ENCODE assay signal across 10 cellular contexts in the genomic region with DNA sequence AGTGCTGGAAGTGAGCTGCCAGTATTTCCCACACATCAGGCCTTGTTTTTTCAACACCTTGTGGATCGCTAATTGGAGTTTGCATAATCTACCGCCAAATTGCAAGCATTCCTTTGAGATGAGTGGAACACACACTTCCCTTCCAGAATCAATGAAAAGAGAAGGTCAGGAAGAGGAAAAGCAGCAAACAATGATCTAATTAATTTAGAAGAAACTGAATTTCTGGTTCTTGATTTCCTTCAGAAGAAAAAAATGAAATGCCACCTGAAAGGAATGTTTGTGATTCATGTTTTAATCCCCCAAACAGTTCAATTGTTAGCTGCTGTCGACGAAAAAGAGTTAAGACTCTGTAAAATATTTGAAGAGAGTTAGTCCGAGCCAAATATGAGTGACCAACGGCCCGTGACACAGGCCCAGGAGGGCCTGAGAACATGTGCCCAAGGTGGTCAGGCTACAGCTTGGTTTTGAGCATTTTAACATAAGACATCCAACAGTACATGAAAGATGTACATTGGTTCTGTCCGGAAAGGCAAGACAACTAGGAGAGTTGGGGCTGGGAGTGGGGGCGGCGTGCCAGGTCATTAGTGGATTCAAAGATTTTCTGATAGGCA.
DNase-seq lines count a peak whose midpoint lies in the region; ATAC-seq and TF ChIP-seq lines count a peak whose summit lies in the region.
"Had no signal": no experiment of that assay in that cellular context is flagged by ENCODE, and none has a peak within 500 bp of the region (broad histone marks: within the 10 kb centered on the region; RNA-seq: fewer than 3 reads in every experiment).

No MANE protein-coding gene starts in this region.

- TF ChIP-seq CTCF in foreskin keratinocyte (conservative IDR thresholded peaks at IDR 0.05) = no peak
- no peak for TF ChIP-seq CTCF in omental fat pad (IDR thresholded peaks at IDR 0.05)

- no peak overlapping the region for H3K27ac ChIP-seq in foreskin keratinocyte

- no peaks in the 10 kb centered on the region for H3K27me3 ChIP-seq in foreskin keratinocyte

- peaks cover 6% of the 10 kb centered on the region for H3K4me1 ChIP-seq in foreskin keratinocyte

- DNase-seq in ELR (ENCODE audit: low read depth) (peak; percentile 58), SW 1271 (lab: John Stamatoyannopoulos, UW) (peak; percentile 17 to 86), foreskin keratinocyte (peak; percentile 44 to 45), omental fat pad (ENCODE audit: low spot score) (no peak), DMS153 (lab: John Stamatoyannopoulos, UW) (no peak)
- no peak for DNase-seq in stimulated activated naive CD4-positive, alpha-beta T cell treated with Interleukin-2 at 50 U/mL for 16 hours (lab: John Stamatoyannopoulos, UW)
- DNase-seq in activated CD4-positive, alpha-beta T cell treated with anti-CD3 and anti-CD28 coated beads, Interleukin-2, amount 50 U/mL, for 4 hours = no peak
- DNase-seq: CD4-positive, CD25-positive, alpha-beta regulatory T cell; NCI-H2107 had no signal

- ATAC-seq in foreskin keratinocyte = no peak
- peak; percentile 63 for ATAC-seq in omental fat pad (ENCODE audit: low FRiP score)
- no peak for ATAC-seq in HG02759 (IDR thresholded peaks at IDR 0.05; ENCODE audit: unreplicated experiment)

Comparison
In these comparisons a context has a peak if more than half of its experiments do, and no peak if none do; other contexts are left out.
1. DNase-seq: peak in ELR (single experiment), SW 1271 (2 of 2) and foreskin keratinocyte (2 of 2); none in omental fat pad (single experiment), DMS153 (single experiment), stimulated activated naive CD4-positive, alpha-beta T cell treated with Interleukin-2 at 50 U/mL for 16 hours (single experiment) and activated CD4-positive, alpha-beta T cell treated with anti-CD3 and anti-CD28 coated beads, Interleukin-2, amount 50 U/mL, for 4 hours (0 of 2).